In genomic region chr3:52062499-52062898, GRCh38 we compare ENCODE assay signal across 9 cellular contexts. TPM values are rescaled to one million over a fixed set of nuclear protein-coding genes. Genes with fewer than 3 reads are reported as not detected.
A peak's percentile ranks its signal among the peaks of the same experiment; 100 is the strongest.
DNase-seq lines count a peak whose midpoint lies in the region; ATAC-seq and TF ChIP-seq lines count a peak whose summit lies in the region.
"Had no signal": no experiment of that assay in that cellular context is flagged by ENCODE, and none has a peak within 500 bp of the region (broad histone marks: within the 10 kb centered on the region; RNA-seq: fewer than 3 reads in every experiment).

No MANE protein-coding gene starts in this region.

- TF ChIP-seq CTCF in GM13976 (IDR thresholded peaks at IDR 0.05; ENCODE audit: borderline replicate concordance, control extremely low read depth, extremely low read depth, insufficient read depth, missing control alignments) (no peak), breast epithelium (IDR thresholded peaks at IDR 0.05) (no peak), osteoblast (IDR thresholded peaks at IDR 0.05; ENCODE audit: extremely low read depth, low read depth, low read length) (no peak), H9 (conservative IDR thresholded peaks at IDR 0.05) (no peak)

- H3K4ac ChIP-seq in H9 (ENCODE audit: low read depth, low read length), result no peak overlapping the region

- no peak for ATAC-seq in HG03521 (IDR thresholded peaks at IDR 0.05; ENCODE audit: unreplicated experiment)

- intact Hi-C loops in breast epithelium (cut with DNase I; ENCODE audit: low total_unique reads), result no loop called here

- no peaks in the 10 kb centered on the region for H3K79me1 ChIP-seq in H9 (ENCODE audit: insufficient read depth, low read depth, low read length, poor library complexity, severe bottlenecking)

- H3K36me3 ChIP-seq in breast epithelium (no peaks in the 10 kb centered on the region), osteoblast (ENCODE audit: insufficient read depth, low read length) (no peaks in the 10 kb centered on the region)
- H3K36me3 ChIP-seq: HAP-1 had no signal

- no peaks in the 10 kb centered on the region for H3K9me3 Mint-ChIP-seq in H9

- no peak overlapping the region for H2BK20ac ChIP-seq in H9 (ENCODE audit: low read depth, low read length, poor library complexity, severe bottlenecking)

- TF ChIP-seq POLR2A in breast epithelium (IDR thresholded peaks at IDR 0.05), result no peak

- no CpG with 5 or more reads among the region's 5 CpGs for WGBS in H9 (ENCODE audit: extremely low coverage, insufficient read length, low lambda C conversion rate)

- H3K4me1 Mint-ChIP-seq in H9, result peaks cover 5 to 8% of the 10 kb centered on the region in 2 experiments; a peak in 1 of 4 replicates

- H3K4me1 ChIP-seq in breast epithelium (peaks cover 0 to 10% of the 10 kb centered on the region in 2 donors), osteoblast (ENCODE audit: insufficient read depth, low read length) (peaks cover 10% of the 10 kb centered on the region), H9 (ENCODE audit: insufficient read depth, low read length) (no peaks in the 10 kb centered on the region)

- no peak overlapping the region for H4K5ac ChIP-seq in H9 (ENCODE audit: insufficient read length, low read depth, low read length)

- H3T11ph ChIP-seq in H9 (ENCODE audit: low read length), result no peak overlapping the region

- no peak overlapping the region for H2AK5ac ChIP-seq in H9 (ENCODE audit: insufficient read length, low read length)

- no peak overlapping the region for H3K27ac Mint-ChIP-seq in H9

- no peak overlapping the region for H3K9ac ChIP-seq in H9 (ENCODE audit: extremely low read depth, insufficient read length, low read length)

- no peak overlapping the region for H3K4me3 ChIP-seq in breast epithelium
- H3K4me3 ChIP-seq in osteoblast (ENCODE audit: insufficient read depth, low read length), result no peak overlapping the region
- H3K4me3 ChIP-seq: HAP-1 had no signal

- no peaks in the 10 kb centered on the region for H3K79me2 ChIP-seq in osteoblast (ENCODE audit: insufficient read depth, low read length)
- H3K79me2 ChIP-seq in H9 (ENCODE audit: insufficient read depth, low read length), result no peaks in the 10 kb centered on the region

- H3K27me3 Mint-ChIP-seq in H9 (ENCODE audit: low read depth), result peaks cover 45% of the 10 kb centered on the region

- no peak overlapping the region for H4K8ac ChIP-seq in H9 (replicated peaks; ENCODE audit: insufficient read length, low read depth, low read length)

- H3K36me3 Mint-ChIP-seq in H9 (ENCODE audit: insufficient read depth in 1 of 3, low read depth in 3 of 3), result no peaks in the 10 kb centered on the region

- no peak overlapping the region for H3K4me2 ChIP-seq in osteoblast (ENCODE audit: insufficient read depth, low read length)
- no peak overlapping the region for H3K4me2 ChIP-seq in H9 (ENCODE audit: insufficient read depth, insufficient read length, low read length)

- H2BK15ac ChIP-seq in H9 (ENCODE audit: low read depth, low read length), result no peak overlapping the region

- no peak overlapping the region for H3K56ac ChIP-seq in H9 (ENCODE audit: insufficient read length, low read depth, low read length)

- H3K23ac ChIP-seq in H9 (ENCODE audit: insufficient read length, low read depth, low read length), result no peak overlapping the region

- in situ Hi-C loops in GM13976 (cut with MboI; ENCODE audit: low sequenced_read_pairs, unreplicated experiment), result no loop called here

- H4K91ac ChIP-seq in H9 (ENCODE audit: insufficient read length, low read depth, low read length), result no peak overlapping the region

- H2BK5ac ChIP-seq in H9 (ENCODE audit: insufficient read length, low read length), result no peak overlapping the region

- peak; percentile 75 for DNase-seq in GM13976 (ENCODE audit: low spot score)
- DNase-seq in LHCN-M2 (ENCODE audit: low read depth), result peak; percentile 90
- no peak for DNase-seq in breast epithelium (ENCODE audit: low spot score in 2 of 2)
- DNase-seq in osteoblast (ENCODE audit: insufficient read length, low spot score, missing footprints), result peak; percentile 99
- no peak for DNase-seq in H9
- no peak for DNase-seq in COLO829 (ENCODE audit: low spot score)
- no peak for DNase-seq in NCI-H748 treated with DMSO at 0.1 percent for 48 hours (lab: John Stamatoyannopoulos, UW)

- H3K23me2 ChIP-seq in H9 (ENCODE audit: insufficient read length, low read depth, low read length, poor library complexity, severe bottlenecking), result no peaks in the 10 kb centered on the region

- no peak overlapping the region for H3K14ac ChIP-seq in H9 (ENCODE audit: insufficient read depth, low read length)

- no peak overlapping the region for H3K18ac ChIP-seq in H9 (ENCODE audit: insufficient read length, low read depth, low read length)

- H2AFZ ChIP-seq in osteoblast (ENCODE audit: low read length) (no peak overlapping the region), H9 (ENCODE audit: low read length) (no peak overlapping the region)

- no peak overlapping the region for H3K4me3 Mint-ChIP-seq in H9

- H3K9me3 ChIP-seq in breast epithelium (no peaks in the 10 kb centered on the region), osteoblast (ENCODE audit: low read depth, low read length) (no peaks in the 10 kb centered on the region), H9 (ENCODE audit: control insufficient read depth, low read depth, low read length) (no peaks in the 10 kb centered on the region)
- H3K9me3 ChIP-seq: HAP-1 had no signal

- H2BK12ac ChIP-seq in H9 (ENCODE audit: insufficient read length, low read depth, low read length), result no peak overlapping the region

- H3K27ac ChIP-seq in breast epithelium (peak overlapping the region; percentile 43 to 55), osteoblast (ENCODE audit: low read depth, low read length) (peak overlapping the region; percentile 11), H9 (ENCODE audit: insufficient read length, low read depth, low read length) (no peak overlapping the region)

- H3K27me3 ChIP-seq in breast epithelium, result no peaks in the 10 kb centered on the region
- H3K27me3 ChIP-seq in osteoblast (ENCODE audit: insufficient read depth, low read length), result no peaks in the 10 kb centered on the region
- no peaks in the 10 kb centered on the region; the same call in 1 of the 2 replicates for H3K27me3 ChIP-seq in H9 (ENCODE audit: insufficient read depth, low read length)

- no peak overlapping the region for H2BK120ac ChIP-seq in H9 (ENCODE audit: low read depth, low read length, poor library complexity, severe bottlenecking)

- H4K20me1 ChIP-seq in osteoblast (ENCODE audit: insufficient read depth, low read length), result no peaks in the 10 kb centered on the region
- H4K20me1 ChIP-seq in H9 (ENCODE audit: control insufficient read depth, insufficient read depth, insufficient read length), result peaks cover 2% of the 10 kb centered on the region

RNA-seq across cellular contexts. Expression of gene DUSP7, which starts 6.1 kb away (rescaled TPM):
- total RNA-seq in LHCN-M2 (2014; rRNA removed) (15.3 and 15.7 TPM in 2 replicates), breast epithelium (10 to 100 TPM in 1 of 3 donors, 1 to 10 TPM in 2; 7.0 to 11.1 (median 8.6) TPM), osteoblast (12.7 and 13.8 TPM in 2 replicates), H9 (2021) (23.5 and 24.0 TPM in 2 replicates)
- 19.1 TPM for polyA plus RNA-seq in LHCN-M2 (2012)

Comparison
In these comparisons a context has a peak if more than half of its experiments do, and no peak if none do; other contexts are left out.
1. DNase-seq: peak in GM13976 (single experiment), LHCN-M2 (single experiment) and osteoblast (single experiment); none in breast epithelium (0 of 2), H9 (single experiment), COLO829 (single experiment) and NCI-H748 treated with DMSO at 0.1 percent for 48 hours (single experiment).